13 cellular contexts compared by ENCODE assay signal in genomic region chr18:59839931-59840685, GRCh38. TPM values are rescaled to one million over a fixed set of nuclear protein-coding genes. Genes with fewer than 3 reads are reported as not detected.
DNase-seq lines count a peak whose midpoint lies in the region; ATAC-seq and TF ChIP-seq lines count a peak whose summit lies in the region.
"Had no signal": no experiment of that assay in that cellular context is flagged by ENCODE, and none has a peak within 500 bp of the region (broad histone marks: within the 10 kb centered on the region; RNA-seq: fewer than 3 reads in every experiment).

No MANE protein-coding gene starts in this region.

- peaks cover 16% of the 10 kb centered on the region for H3K4me1 ChIP-seq in cardiac muscle cell (ENCODE audit: low read depth)
- peaks cover 0 to 6% (median 2%) of the 10 kb centered on the region in 4 donors for H3K4me1 ChIP-seq in upper lobe of left lung
- H3K4me1 ChIP-seq: stomach had no signal

- WGBS in upper lobe of left lung, 2 donors = 66 to 77% methylated on average over 5 of the region's 5 CpGs

- H3K36me3 ChIP-seq in cardiac muscle cell (no peaks in the 10 kb centered on the region), upper lobe of left lung (no peaks in the 10 kb centered on the region)
- H3K36me3 ChIP-seq: stomach had no signal

- intact Hi-C loops in cardiac septum (cut with DNase I) = loop anchor here (10.0 kb wide), 2 partner anchors 125 to 705 kb away; no protein-coding TSS in a partner anchor

- TF ChIP-seq CTCF in cardiac muscle cell (IDR thresholded peaks at IDR 0.05; ENCODE audit: low read depth, low read length) (peak; percentile 6), fibroblast of villous mesenchyme (IDR thresholded peaks at IDR 0.05; ENCODE audit: insufficient read depth, low read depth, low read length) (peak; percentile 14), upper lobe of left lung (IDR thresholded peaks at IDR 0.05) (no peak), coronary artery (IDR thresholded peaks at IDR 0.05) (no peak)

- H3K27ac ChIP-seq in cardiac muscle cell (no peak overlapping the region), upper lobe of left lung (peak overlapping the region in 1 of 4 donors; percentile 45), coronary artery (no peak overlapping the region)
- H3K27ac ChIP-seq: stomach had no signal

- TF ChIP-seq POLR2A in upper lobe of left lung (IDR thresholded peaks at IDR 0.05) = no peak

- no peak for DNase-seq in cardiac muscle cell (ENCODE audit: low read depth in 1 of 2, low spot score in 1 of 2)
- DNase-seq in cardiac septum (ENCODE audit: low spot score) = no peak
- no peak for DNase-seq in fibroblast of villous mesenchyme (ENCODE audit: low read depth)
- DNase-seq in upper lobe of left lung = peak in 1 of 2 donors; percentile 29
- no peak for DNase-seq in coronary artery (ENCODE audit: low spot score)
- no peak for DNase-seq in AG08395 (ENCODE audit: low spot score)
- DNase-seq: activated naive CD8-positive, alpha-beta T cell treated with anti-CD3 and anti-CD28 coated beads for 36 hours; H7; NCI-H1694 treated with DMSO at 0.1 percent for 48 hours; NCI-H526; stomach had no signal

- TF ChIP-seq EP300 in upper lobe of left lung (IDR thresholded peaks at IDR 0.05) = peak in 3 of 4 donors; percentile 31 to 90 (median 39)

- H3K9me3 ChIP-seq in cardiac muscle cell (ENCODE audit: low read depth) (no peaks in the 10 kb centered on the region), upper lobe of left lung (no peaks in the 10 kb centered on the region)
- H3K9me3 ChIP-seq: stomach had no signal

- no peak overlapping the region for H3K4me3 ChIP-seq in cardiac muscle cell
- no peak overlapping the region for H3K4me3 ChIP-seq in fibroblast of villous mesenchyme (ENCODE audit: low read depth, low read length)
- H3K4me3 ChIP-seq in upper lobe of left lung = no peak overlapping the region
- H3K4me3 ChIP-seq in coronary artery = no peak overlapping the region
- H3K4me3 ChIP-seq: stomach had no signal

- ATAC-seq in SK-N-SH treated with all-trans-retinoic acid at 6 μM for 48 hours (peak; percentile 45; the same call in 1 of the 3 replicates), upper lobe of left lung (ENCODE audit: low FRiP score in 2 of 2) (peak in 1 of 2 donors; percentile 41), HG02884 (IDR thresholded peaks at IDR 0.05; ENCODE audit: unreplicated experiment) (no peak)

- no peaks in the 10 kb centered on the region for H3K27me3 ChIP-seq in cardiac muscle cell
- no peaks in the 10 kb centered on the region for H3K27me3 ChIP-seq in upper lobe of left lung

TF ChIP-seq in SK-N-SH treated with all-trans-retinoic acid at 6 μM for 48 hours, 23 proteins besides CTCF, POLR2A, EP300 and RAD21 (continues in another document):
- TF ChIP-seq ZNF70 (CRISPR knock-in tag; IDR thresholded peaks at IDR 0.05) (no peak), CSRNP3 (CRISPR knock-in tag; IDR thresholded peaks at IDR 0.05) (no peak), TOX (CRISPR knock-in tag; IDR thresholded peaks at IDR 0.05; ENCODE audit: borderline replicate concordance) (no peak), ZC3H10 (CRISPR knock-in tag; IDR thresholded peaks at IDR 0.05) (no peak), ZNF8 (CRISPR knock-in tag; IDR thresholded peaks at IDR 0.05) (no peak), TCF4 (CRISPR knock-in tag; IDR thresholded peaks at IDR 0.05; ENCODE audit: borderline replicate concordance) (no peak), ISL1 (CRISPR knock-in tag; IDR thresholded peaks at IDR 0.05) (no peak), OSR1 (CRISPR knock-in tag; IDR thresholded peaks at IDR 0.05) (no peak), CSDC2 (CRISPR knock-in tag; IDR thresholded peaks at IDR 0.05) (no peak), ZFP3 (CRISPR knock-in tag; IDR thresholded peaks at IDR 0.05) (no peak), RARB (CRISPR knock-in tag; IDR thresholded peaks at IDR 0.05) (no peak), PPARA (CRISPR knock-in tag; IDR thresholded peaks at IDR 0.05; ENCODE audit: borderline replicate concordance) (no peak), SNAI2 (CRISPR knock-in tag; IDR thresholded peaks at IDR 0.05) (no peak), ZNF565 (CRISPR knock-in tag; conservative IDR thresholded peaks at IDR 0.05; ENCODE audit: low read depth) (no peak)
- TF ChIP-seq, protein P1, sequence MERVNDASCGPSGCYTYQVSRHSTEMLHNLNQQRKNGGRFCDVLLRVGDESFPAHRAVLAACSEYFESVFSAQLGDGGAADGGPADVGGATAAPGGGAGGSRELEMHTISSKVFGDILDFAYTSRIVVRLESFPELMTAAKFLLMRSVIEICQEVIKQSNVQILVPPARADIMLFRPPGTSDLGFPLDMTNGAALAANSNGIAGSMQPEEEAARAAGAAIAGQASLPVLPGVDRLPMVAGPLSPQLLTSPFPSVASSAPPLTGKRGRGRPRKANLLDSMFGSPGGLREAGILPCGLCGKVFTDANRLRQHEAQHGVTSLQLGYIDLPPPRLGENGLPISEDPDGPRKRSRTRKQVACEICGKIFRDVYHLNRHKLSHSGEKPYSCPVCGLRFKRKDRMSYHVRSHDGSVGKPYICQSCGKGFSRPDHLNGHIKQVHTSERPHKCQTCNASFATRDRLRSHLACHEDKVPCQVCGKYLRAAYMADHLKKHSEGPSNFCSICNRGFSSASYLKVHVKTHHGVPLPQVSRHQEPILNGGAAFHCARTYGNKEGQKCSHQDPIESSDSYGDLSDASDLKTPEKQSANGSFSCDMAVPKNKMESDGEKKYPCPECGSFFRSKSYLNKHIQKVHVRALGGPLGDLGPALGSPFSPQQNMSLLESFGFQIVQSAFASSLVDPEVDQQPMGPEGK (CRISPR knock-in tag; IDR thresholded peaks at IDR 0.05; ENCODE audit: borderline replicate concordance) = no peak
- TF ChIP-seq, protein P2, sequence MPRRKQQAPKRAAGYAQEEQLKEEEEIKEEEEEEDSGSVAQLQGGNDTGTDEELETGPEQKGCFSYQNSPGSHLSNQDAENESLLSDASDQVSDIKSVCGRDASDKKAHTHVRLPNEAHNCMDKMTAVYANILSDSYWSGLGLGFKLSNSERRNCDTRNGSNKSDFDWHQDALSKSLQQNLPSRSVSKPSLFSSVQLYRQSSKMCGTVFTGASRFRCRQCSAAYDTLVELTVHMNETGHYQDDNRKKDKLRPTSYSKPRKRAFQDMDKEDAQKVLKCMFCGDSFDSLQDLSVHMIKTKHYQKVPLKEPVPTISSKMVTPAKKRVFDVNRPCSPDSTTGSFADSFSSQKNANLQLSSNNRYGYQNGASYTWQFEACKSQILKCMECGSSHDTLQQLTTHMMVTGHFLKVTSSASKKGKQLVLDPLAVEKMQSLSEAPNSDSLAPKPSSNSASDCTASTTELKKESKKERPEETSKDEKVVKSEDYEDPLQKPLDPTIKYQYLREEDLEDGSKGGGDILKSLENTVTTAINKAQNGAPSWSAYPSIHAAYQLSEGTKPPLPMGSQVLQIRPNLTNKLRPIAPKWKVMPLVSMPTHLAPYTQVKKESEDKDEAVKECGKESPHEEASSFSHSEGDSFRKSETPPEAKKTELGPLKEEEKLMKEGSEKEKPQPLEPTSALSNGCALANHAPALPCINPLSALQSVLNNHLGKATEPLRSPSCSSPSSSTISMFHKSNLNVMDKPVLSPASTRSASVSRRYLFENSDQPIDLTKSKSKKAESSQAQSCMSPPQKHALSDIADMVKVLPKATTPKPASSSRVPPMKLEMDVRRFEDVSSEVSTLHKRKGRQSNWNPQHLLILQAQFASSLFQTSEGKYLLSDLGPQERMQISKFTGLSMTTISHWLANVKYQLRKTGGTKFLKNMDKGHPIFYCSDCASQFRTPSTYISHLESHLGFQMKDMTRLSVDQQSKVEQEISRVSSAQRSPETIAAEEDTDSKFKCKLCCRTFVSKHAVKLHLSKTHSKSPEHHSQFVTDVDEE (CRISPR knock-in tag; IDR thresholded peaks at IDR 0.05) = no peak
- TF ChIP-seq, protein P3, sequence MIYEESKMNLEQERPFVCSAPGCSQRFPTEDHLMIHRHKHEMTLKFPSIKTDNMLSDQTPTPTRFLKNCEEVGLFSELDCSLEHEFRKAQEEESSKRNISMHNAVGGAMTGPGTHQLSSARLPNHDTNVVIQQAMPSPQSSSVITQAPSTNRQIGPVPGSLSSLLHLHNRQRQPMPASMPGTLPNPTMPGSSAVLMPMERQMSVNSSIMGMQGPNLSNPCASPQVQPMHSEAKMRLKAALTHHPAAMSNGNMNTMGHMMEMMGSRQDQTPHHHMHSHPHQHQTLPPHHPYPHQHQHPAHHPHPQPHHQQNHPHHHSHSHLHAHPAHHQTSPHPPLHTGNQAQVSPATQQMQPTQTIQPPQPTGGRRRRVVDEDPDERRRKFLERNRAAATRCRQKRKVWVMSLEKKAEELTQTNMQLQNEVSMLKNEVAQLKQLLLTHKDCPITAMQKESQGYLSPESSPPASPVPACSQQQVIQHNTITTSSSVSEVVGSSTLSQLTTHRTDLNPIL (CRISPR knock-in tag; IDR thresholded peaks at IDR 0.05; ENCODE audit: low read depth) = no peak

RNA-seq across cellular contexts. Expression of gene PMAIP1, which starts 59.7 kb away (rescaled TPM):
- 0.81 and 1.1 TPM in 2 replicates for total RNA-seq in cardiac muscle cell
- 1.6 and 3.9 TPM in 2 replicates for polyA plus RNA-seq in cardiac muscle cell
- total RNA-seq in cardiac septum = 0.35 TPM
- 25.4 and 25.5 TPM in 2 replicates for total RNA-seq in fibroblast of villous mesenchyme
- 1 to 10 TPM in 4 of 6 donors, under 1 TPM in 1, not detected in 1; 0.67 to 5.5 (median 4.4) TPM for total RNA-seq in upper lobe of left lung

Comparison
In these comparisons a context has a peak if more than half of its experiments do, and no peak if none do; other contexts are left out.
1. CTCF ChIP-seq: peak in cardiac muscle cell (single experiment) and fibroblast of villous mesenchyme (single experiment); none in upper lobe of left lung (0 of 6) and coronary artery (single experiment).